In the genomic region with DNA sequence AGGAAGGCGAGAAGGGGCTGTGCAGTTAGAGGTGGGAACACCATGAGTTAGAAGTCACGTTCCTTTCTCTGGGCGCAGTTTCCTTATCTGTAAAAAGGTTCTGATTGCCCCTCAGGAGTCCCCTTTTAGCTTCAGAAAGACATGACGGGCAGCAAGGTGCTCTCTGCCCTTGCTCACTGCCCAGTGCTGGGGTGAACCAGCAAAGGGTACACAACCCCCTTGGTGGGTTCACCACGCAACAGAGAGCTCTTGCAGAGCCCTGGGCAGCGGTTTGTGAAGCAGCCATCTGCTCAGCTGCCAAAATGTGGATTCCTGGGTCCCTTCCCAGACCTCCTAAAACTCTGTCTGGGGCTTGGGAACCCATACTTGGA, we compare ENCODE assay signal across 8 cellular contexts. TPM values are rescaled to one million over a fixed set of nuclear protein-coding genes. Genes with fewer than 3 reads are reported as not detected.
DNase-seq lines count a peak whose midpoint lies in the region; ATAC-seq, FAIRE-seq and TF ChIP-seq lines count a peak whose summit lies in the region.

No MANE protein-coding gene starts in this region.

- peak overlapping the region; percentile 81 for H3K4me3 Mint-ChIP-seq in T-helper 1 cell treated with Interleukin-12 subunit alpha and Interleukin-12 subunit beta and Interleukin-4 antibody, amounts not matched to agents 30 μg/mL and 1 μg/mL, for 36 hours
- H3K4me3 Mint-ChIP-seq in activated naive CD8-positive, alpha-beta T cell: peak overlapping the region; percentile 88

- no peaks in the 10 kb centered on the region for H3K9me3 Mint-ChIP-seq in T-helper 1 cell treated with Interleukin-12 subunit alpha and Interleukin-12 subunit beta and Interleukin-4 antibody, amounts not matched to agents 30 μg/mL and 1 μg/mL, for 36 hours
- no peaks in the 10 kb centered on the region for H3K9me3 Mint-ChIP-seq in activated naive CD8-positive, alpha-beta T cell (ENCODE audit: low read depth)

- no peak for TF ChIP-seq CTCF in kidney (IDR thresholded peaks at IDR 0.05; ENCODE audit: borderline replicate concordance, extremely low read depth, insufficient read depth)

- peaks cover 31% of the 10 kb centered on the region for H3K4me1 Mint-ChIP-seq in T-helper 1 cell treated with Interleukin-12 subunit alpha and Interleukin-12 subunit beta and Interleukin-4 antibody, amounts not matched to agents 30 μg/mL and 1 μg/mL, for 36 hours (ENCODE audit: low read depth)
- peaks cover 43% of the 10 kb centered on the region for H3K4me1 Mint-ChIP-seq in activated naive CD8-positive, alpha-beta T cell (ENCODE audit: low read depth)

- peaks cover under 1 to 16% of the 10 kb centered on the region in 2 donors for H3K4me1 ChIP-seq in kidney (ENCODE audit: control insufficient read depth in 1 of 2, insufficient read depth in 1 of 2, low read depth in 1 of 2, low read length in 2 of 2)
- peaks cover 32% of the 10 kb centered on the region for H3K4me1 ChIP-seq in stomach smooth muscle (ENCODE audit: control insufficient read depth, insufficient read depth, low read length)

- no peak for FAIRE-seq in kidney (lab: Jason Lieb, UNC)

- no peaks in the 10 kb centered on the region for H3K27me3 Mint-ChIP-seq in T-helper 1 cell treated with Interleukin-12 subunit alpha and Interleukin-12 subunit beta and Interleukin-4 antibody, amounts not matched to agents 30 μg/mL and 1 μg/mL, for 36 hours (ENCODE audit: low read depth)
- H3K27me3 Mint-ChIP-seq in activated naive CD8-positive, alpha-beta T cell: no peaks in the 10 kb centered on the region

- intact Hi-C loops in kidney (cut with DNase I): no loop called here

- H3K36me3 Mint-ChIP-seq in T-helper 1 cell treated with Interleukin-12 subunit alpha and Interleukin-12 subunit beta and Interleukin-4 antibody, amounts not matched to agents 30 μg/mL and 1 μg/mL, for 36 hours (ENCODE audit: low read depth): peaks cover 6% of the 10 kb centered on the region
- H3K36me3 Mint-ChIP-seq in activated naive CD8-positive, alpha-beta T cell: no peaks in the 10 kb centered on the region

- H3K27ac ChIP-seq in kidney (ENCODE audit: low read depth in 2 of 2, low read length in 2 of 2): peak overlapping the region; percentile 56 to 86
- peak overlapping the region; percentile 55 for H3K27ac ChIP-seq in stomach smooth muscle (ENCODE audit: low read length)

- no peaks in the 10 kb centered on the region for H3K27me3 ChIP-seq in stomach smooth muscle (ENCODE audit: control insufficient read depth in 1 of 2, insufficient read depth in 2 of 2, low read length in 2 of 2)

- H3K9me3 ChIP-seq in kidney (ENCODE audit: control insufficient read depth in 1 of 2, low read length in 2 of 2): no peaks in the 10 kb centered on the region
- no peaks in the 10 kb centered on the region for H3K9me3 ChIP-seq in stomach smooth muscle (ENCODE audit: control insufficient read depth in 2 of 2, low read length in 2 of 2)

- DNase-seq in T-helper 1 cell (no peak), kidney (peak; percentile 42), GF-D8 (lab: John Stamatoyannopoulos, UW) (no peak), iPS-NIHi11 (ENCODE audit: low spot score) (no peak)

- H3K27ac Mint-ChIP-seq in T-helper 1 cell treated with Interleukin-12 subunit alpha and Interleukin-12 subunit beta and Interleukin-4 antibody, amounts not matched to agents 30 μg/mL and 1 μg/mL, for 36 hours: peak overlapping the region; percentile 90
- peak overlapping the region; percentile 90 for H3K27ac Mint-ChIP-seq in activated naive CD8-positive, alpha-beta T cell

- ATAC-seq in GM19324 (IDR thresholded peaks at IDR 0.05; ENCODE audit: low FRiP score, unreplicated experiment): no peak

- H3K4me3 ChIP-seq in kidney (ENCODE audit: low read length in 2 of 2) (peak overlapping the region; percentile 55 to 74), stomach smooth muscle (ENCODE audit: low read length in 2 of 2) (peak overlapping the region; percentile 59 to 76)

- H3K9ac ChIP-seq in kidney (ENCODE audit: low read length in 2 of 2): peak overlapping the region; percentile 42 to 65
- peak overlapping the region in 1 of 2 donors; percentile 60 for H3K9ac ChIP-seq in stomach smooth muscle (ENCODE audit: low read length in 2 of 2)

- H3K36me3 ChIP-seq in kidney (ENCODE audit: control insufficient read depth in 1 of 2, insufficient read depth in 2 of 2, low read length in 2 of 2) (no peaks in the 10 kb centered on the region), stomach smooth muscle (ENCODE audit: control insufficient read depth in 2 of 2, insufficient read depth in 2 of 2, low read length in 2 of 2) (peaks cover 0 to 3% of the 10 kb centered on the region in 2 donors)

RNA-seq across cellular contexts. Expression of gene GCHFR, which starts 0.9 kb away (rescaled TPM):
- 15.4 TPM for total RNA-seq in kidney
- polyA plus RNA-seq in kidney (ENCODE audit: insufficient read depth, low read depth, low replicate concordance): 145 TPM

RNA-seq across cellular contexts. Expression of gene C15orf62, which starts 5.0 kb away (rescaled TPM):
- 1.4 TPM for total RNA-seq in kidney
- 0.47 TPM for polyA plus RNA-seq in kidney (ENCODE audit: insufficient read depth, low read depth, low replicate concordance)

RNA-seq across cellular contexts. Expression of gene RMDN3, which starts 9.7 kb away (rescaled TPM):
- total RNA-seq in kidney: 38.2 TPM
- 34.9 TPM for polyA plus RNA-seq in kidney (ENCODE audit: insufficient read depth, low read depth, low replicate concordance)

RNA-seq across cellular contexts. Expression of gene ZFYVE19, which starts 42.1 kb away (rescaled TPM):
- 18.7 TPM for total RNA-seq in kidney
- 37.5 TPM for polyA plus RNA-seq in kidney (ENCODE audit: insufficient read depth, low read depth, low replicate concordance)

RNA-seq across cellular contexts. Expression of gene DNAJC17, which starts 42.5 kb away (rescaled TPM):
- 41.6 TPM for total RNA-seq in kidney
- polyA plus RNA-seq in kidney (ENCODE audit: insufficient read depth, low read depth, low replicate concordance): 56.7 TPM
